Comparison of ENCODE assay signal across 8 cellular contexts in the genomic region with DNA sequence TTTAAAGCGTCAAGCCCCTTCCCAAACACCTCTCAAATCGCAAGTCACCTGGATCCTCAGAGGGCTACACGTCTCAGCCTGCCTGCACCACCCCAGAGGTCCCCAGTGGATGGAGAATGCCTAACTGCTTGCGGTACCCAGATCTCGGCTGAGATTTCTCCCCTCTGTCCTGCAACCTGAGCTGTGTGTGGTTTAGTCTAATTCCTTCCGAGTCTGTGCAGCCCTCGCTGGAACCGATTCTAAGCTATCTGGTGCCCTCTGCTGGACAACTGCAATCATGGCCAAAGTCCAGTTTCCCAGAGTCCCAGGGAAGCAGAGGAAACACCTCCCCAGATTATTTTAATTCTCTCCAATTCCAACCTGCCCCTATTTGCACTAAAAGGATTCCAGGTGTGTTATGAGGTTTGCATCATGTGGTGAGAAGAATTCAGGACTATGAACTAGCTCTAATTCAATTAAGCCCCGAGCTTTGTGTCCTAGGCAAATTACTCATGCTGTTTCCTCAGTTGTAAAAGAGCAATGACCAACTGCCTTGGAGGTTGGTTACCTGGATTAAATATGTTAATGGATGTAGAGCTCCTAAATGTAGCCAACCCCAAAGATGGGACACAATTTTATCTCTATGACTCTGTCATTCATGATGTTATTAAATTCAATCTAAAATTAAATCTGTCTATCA.
DNase-seq lines count a peak whose midpoint lies in the region; ATAC-seq and TF ChIP-seq lines count a peak whose summit lies in the region.

No MANE protein-coding gene starts in this region.

- peaks cover 2% of the 10 kb centered on the region for H3K27me3 Mint-ChIP-seq in activated CD4-positive, alpha-beta T cell treated with anti-CD3 and anti-CD28 coated beads for 36 hours

- CTCF ChIA-PET in activated CD4-positive, alpha-beta T cell treated with anti-CD3 and anti-CD28 coated beads for 36 hours (lab: Charles Lee): interaction anchor here (0.5 to 1.8 kb wide), 26 partner anchors 9 to 1988 kb away, joined by 3 to 9 read pairs (median 3); no protein-coding TSS in a partner anchor

- POLR2A ChIA-PET in activated CD4-positive, alpha-beta T cell treated with anti-CD3 and anti-CD28 coated beads for 36 hours (lab: Charles Lee): interaction anchor here (0.6 kb wide), 1 partner anchor 603 kb away, joined by 3 read pairs; no protein-coding TSS in a partner anchor

- WGBS in right lobe of liver (ENCODE audit: insufficient coverage, low coverage, low lambda C conversion rate, missing lambda C conversion rate): 29% methylated on average over 8 of the region's 9 CpGs

- no peak for TF ChIP-seq POLR2A in right lobe of liver (IDR thresholded peaks at IDR 0.05)

- H3K27me3 ChIP-seq in right lobe of liver: no peaks in the 10 kb centered on the region

- H3K36me3 ChIP-seq in right lobe of liver: no peaks in the 10 kb centered on the region

- DNase-seq in NK-92 treated with Interleukin-12 subunit alpha and Interleukin-12 subunit beta, amount 100 ng/mL, for 24 hours (lab: John Stamatoyannopoulos, UW): peak; percentile 14
- DNase-seq in NK-92 (lab: John Stamatoyannopoulos, UW; ENCODE audit: unreplicated experiment) (no peak), NCI-H2196 treated with DMSO at 0.1 percent for 48 hours (lab: John Stamatoyannopoulos, UW; ENCODE audit: unreplicated experiment) (peak; percentile 61), coronary artery (ENCODE audit: low spot score) (peak; percentile 72), right lobe of liver (peak; percentile 34 to 69 (median 66))
- DNase-seq in activated CD4-positive, alpha-beta T cell treated with anti-CD3 and anti-CD28 coated beads for 36 hours: peak; percentile 71
- peak; percentile 27 for DNase-seq in stimulated activated CD8-positive, alpha-beta memory T cell treated with anti-CD3 and anti-CD28 coated beads, Interleukin-12 subunit alpha, Interleukin-12 subunit beta, amount 100 ng/mL, for 1 hour (ENCODE audit: low read depth)

- no peaks in the 10 kb centered on the region for H3K36me3 Mint-ChIP-seq in activated CD4-positive, alpha-beta T cell treated with anti-CD3 and anti-CD28 coated beads for 36 hours (ENCODE audit: low read depth)

- no peak overlapping the region for H3K4me3 Mint-ChIP-seq in activated CD4-positive, alpha-beta T cell treated with anti-CD3 and anti-CD28 coated beads for 36 hours

- no peaks in the 10 kb centered on the region for H3K4me1 Mint-ChIP-seq in activated CD4-positive, alpha-beta T cell treated with anti-CD3 and anti-CD28 coated beads for 36 hours

- H3K9me3 ChIP-seq in right lobe of liver: no peaks in the 10 kb centered on the region

- H3K4me3 ChIP-seq in coronary artery: no peak overlapping the region
- no peak overlapping the region for H3K4me3 ChIP-seq in right lobe of liver

- TF ChIP-seq CTCF in coronary artery (IDR thresholded peaks at IDR 0.05) (peak; percentile 48), right lobe of liver (IDR thresholded peaks at IDR 0.05) (peak; percentile 77 to 89 (median 86))

- no peak overlapping the region for H3K27ac Mint-ChIP-seq in activated CD4-positive, alpha-beta T cell treated with anti-CD3 and anti-CD28 coated beads for 36 hours

- H3K9me3 Mint-ChIP-seq in activated CD4-positive, alpha-beta T cell treated with anti-CD3 and anti-CD28 coated beads for 36 hours (ENCODE audit: low read depth): no peaks in the 10 kb centered on the region

- H3K27ac ChIP-seq in coronary artery (no peak overlapping the region), right lobe of liver (no peak overlapping the region)

- ATAC-seq in HG02938 (IDR thresholded peaks at IDR 0.05; ENCODE audit: unreplicated experiment) (peak; percentile 76), right lobe of liver (peak; percentile 95 to 99 (median 98))
- peak; percentile 80 for ATAC-seq in activated CD4-positive, alpha-beta T cell treated with anti-CD3 and anti-CD28 coated beads for 36 hours

- no peaks in the 10 kb centered on the region for H3K4me1 ChIP-seq in right lobe of liver

- intact Hi-C loops in activated CD4-positive, alpha-beta T cell treated with anti-CD3 and anti-CD28 coated beads for 36 hours (cut with DNase I, micrococcal nuclease): loop anchor here (1.0 to 10.0 kb wide), 5 partner anchors 320 to 1576 kb away; no protein-coding TSS in a partner anchor
- intact Hi-C loops in right lobe of liver (cut with DNase I): no loop called here

Comparison
In these comparisons a context has a peak if more than half of its experiments do, and no peak if none do; other contexts are left out.
1. intact Hi-C loops: an anchor here in activated CD4-positive, alpha-beta T cell treated with anti-CD3 and anti-CD28 coated beads for 36 hours (1.0 to 10.0 kb wide); none called in right lobe of liver.